Comparison of ENCODE assay signal across 1 cellular context in genomic region chr16:63720848-63721247, GRCh38.
TF ChIP-seq lines count a peak whose summit lies in the region.

No MANE protein-coding gene starts in this region.

TF ChIP-seq in WTC11, 78 proteins besides CTCF, POLR2A, EP300 and RAD21 (continued from another document):
- TF ChIP-seq ATF6 (CRISPR knock-in tag; IDR thresholded peaks at IDR 0.05) (no peak), SMAD4 (CRISPR knock-in tag; IDR thresholded peaks at IDR 0.05) (no peak), ATF1 (CRISPR knock-in tag; IDR thresholded peaks at IDR 0.05) (no peak), STAT6 (CRISPR knock-in tag; conservative IDR thresholded peaks at IDR 0.05; ENCODE audit: low read depth) (no peak), MXD4 (CRISPR knock-in tag; IDR thresholded peaks at IDR 0.05; ENCODE audit: borderline replicate concordance) (no peak), MLX (CRISPR knock-in tag; IDR thresholded peaks at IDR 0.05) (no peak), ZNF396 (CRISPR knock-in tag; IDR thresholded peaks at IDR 0.05; ENCODE audit: borderline replicate concordance) (no peak), TEAD1 (CRISPR knock-in tag; IDR thresholded peaks at IDR 0.05) (no peak), NR1H2 (CRISPR knock-in tag; IDR thresholded peaks at IDR 0.05) (no peak), ZNF317 (CRISPR knock-in tag; IDR thresholded peaks at IDR 0.05; ENCODE audit: borderline replicate concordance, low read depth) (no peak), E2F4 (CRISPR knock-in tag; IDR thresholded peaks at IDR 0.05; ENCODE audit: borderline replicate concordance, low read depth) (no peak), ZNF219 (CRISPR knock-in tag; IDR thresholded peaks at IDR 0.05; ENCODE audit: borderline replicate concordance) (no peak), HMGA2 (CRISPR knock-in tag; IDR thresholded peaks at IDR 0.05) (no peak)
